Comparison of ENCODE assay signal across 8 cellular contexts in the genomic region with DNA sequence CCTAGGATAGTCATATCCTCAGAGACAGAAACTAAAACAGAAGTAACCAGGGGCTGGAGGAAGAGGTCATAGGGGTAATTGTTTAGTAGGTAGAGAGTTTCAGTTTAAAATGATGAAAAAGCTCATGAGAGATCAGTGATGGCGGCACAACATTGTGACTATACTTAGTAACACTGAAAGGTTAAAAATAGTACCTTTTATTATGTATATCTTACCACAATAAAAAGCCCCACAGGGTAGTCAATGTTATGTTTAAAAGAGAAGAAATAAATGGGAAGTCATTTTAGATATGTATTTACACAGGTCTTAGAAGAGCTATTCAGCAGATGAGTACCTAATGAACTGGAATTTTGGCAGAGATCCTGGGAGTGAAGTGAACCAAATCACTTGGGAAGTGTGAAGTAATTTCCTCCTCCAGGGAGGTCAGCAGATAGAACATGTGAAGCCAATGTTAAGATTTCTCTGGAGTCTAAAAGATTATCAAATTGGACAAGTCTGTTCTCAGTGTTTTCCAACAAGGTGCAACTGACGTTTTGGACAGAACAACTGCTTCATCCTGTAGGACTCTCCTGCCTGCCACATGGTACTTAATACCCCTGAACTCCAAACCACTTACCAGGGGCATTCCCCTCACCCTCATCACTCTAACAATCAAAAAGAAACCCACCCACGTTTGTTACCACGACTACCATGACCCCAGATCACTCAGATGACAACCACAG. TPM values are rescaled to one million over a fixed set of nuclear protein-coding genes. Genes with fewer than 3 reads are reported as not detected.
A peak's percentile ranks its signal among the peaks of the same experiment; 100 is the strongest.
DNase-seq lines count a peak whose midpoint lies in the region; ATAC-seq, FAIRE-seq and TF ChIP-seq lines count a peak whose summit lies in the region.

No MANE protein-coding gene starts in this region.

- DNase-seq in GM12865 (ENCODE audit: low read depth): peak; percentile 87
- peak; percentile 71 for DNase-seq in activated naive CD8-positive, alpha-beta T cell treated with anti-CD3 and anti-CD28 coated beads for 36 hours
- DNase-seq in stimulated activated CD4-positive, alpha-beta T cell treated with anti-CD3 and anti-CD28 coated beads, Interleukin-15, amount 100 ng/mL, for 48 hours (ENCODE audit: low read depth in 2 of 2): peak; percentile 51 to 62
- no peak for DNase-seq in medulla oblongata (ENCODE audit: extremely low spot score)
- no peak for DNase-seq in urothelium cell line (ENCODE audit: low spot score)
- DNase-seq in nephron progenitor cell: no peak

- H3K9me3 Mint-ChIP-seq in IgD-negative memory B cell (peaks cover 1 to 4% (median 3%) of the 10 kb centered on the region in 3 donors), nephron progenitor cell (peaks cover 43% of the 10 kb centered on the region)
- H3K9me3 Mint-ChIP-seq in activated naive CD8-positive, alpha-beta T cell treated with anti-CD3 and anti-CD28 coated beads for 36 hours: peaks cover 16% of the 10 kb centered on the region

- H3K27ac Mint-ChIP-seq in IgD-negative memory B cell (peak overlapping the region in 2 of 3 donors; percentile 25 to 61), nephron progenitor cell (no peak overlapping the region)
- H3K27ac Mint-ChIP-seq in activated naive CD8-positive, alpha-beta T cell treated with anti-CD3 and anti-CD28 coated beads for 36 hours: peak overlapping the region; percentile 96

- H3K36me3 Mint-ChIP-seq in IgD-negative memory B cell (peaks cover 13% of the 10 kb centered on the region), nephron progenitor cell (ENCODE audit: low read depth) (peaks cover 55% of the 10 kb centered on the region)
- H3K36me3 Mint-ChIP-seq in activated naive CD8-positive, alpha-beta T cell treated with anti-CD3 and anti-CD28 coated beads for 36 hours: peaks cover 78% of the 10 kb centered on the region

- H3K4me3 ChIP-seq in GM12865 (ENCODE audit: low read depth, low read length): no peak overlapping the region

- peak; percentile 64 for ATAC-seq in GM21515 (IDR thresholded peaks at IDR 0.05; ENCODE audit: unreplicated experiment)

- TF ChIP-seq CTCF in GM12865 (IDR thresholded peaks at IDR 0.05; ENCODE audit: insufficient read depth, low read depth, low read length, missing control alignments) (no peak), nephron progenitor cell (IDR thresholded peaks at IDR 0.05) (no peak)

- H3K4me1 Mint-ChIP-seq in IgD-negative memory B cell (peaks cover 63 to 73% (median 66%) of the 10 kb centered on the region in 3 donors), nephron progenitor cell (peaks cover 38% of the 10 kb centered on the region)
- peaks cover 73% of the 10 kb centered on the region for H3K4me1 Mint-ChIP-seq in activated naive CD8-positive, alpha-beta T cell treated with anti-CD3 and anti-CD28 coated beads for 36 hours

- H3K27me3 Mint-ChIP-seq in IgD-negative memory B cell: no peaks in the 10 kb centered on the region
- H3K27me3 Mint-ChIP-seq in activated naive CD8-positive, alpha-beta T cell treated with anti-CD3 and anti-CD28 coated beads for 36 hours: peaks cover 3% of the 10 kb centered on the region
- peaks cover 18% of the 10 kb centered on the region for H3K27me3 Mint-ChIP-seq in nephron progenitor cell (ENCODE audit: low read depth, poor library complexity)

- FAIRE-seq in urothelium cell line (lab: Jason Lieb, UNC): no peak

- H3K4me3 Mint-ChIP-seq in IgD-negative memory B cell (peak overlapping the region in 3 of 4 donors; percentile 46 to 55 (median 50)), nephron progenitor cell (no peak overlapping the region)
- peak overlapping the region; percentile 69 for H3K4me3 Mint-ChIP-seq in activated naive CD8-positive, alpha-beta T cell treated with anti-CD3 and anti-CD28 coated beads for 36 hours

RNA-seq across cellular contexts. Expression of a gene that starts 6.4 kb away (rescaled TPM):
- polyA plus RNA-seq in IgD-negative memory B cell: 128 TPM
- 100 to 1,000 TPM; 123 to 128 TPM for total RNA-seq in activated naive CD8-positive, alpha-beta T cell treated with anti-CD3 and anti-CD28 coated beads for 36 hours

Comparison
In these comparisons a context has a peak if more than half of its experiments do, and no peak if none do; other contexts are left out.
1. DNase-seq: peak in GM12865 (single experiment), activated naive CD8-positive, alpha-beta T cell treated with anti-CD3 and anti-CD28 coated beads for 36 hours (single experiment) and stimulated activated CD4-positive, alpha-beta T cell treated with anti-CD3 and anti-CD28 coated beads, Interleukin-15, amount 100 ng/mL, for 48 hours (2 of 2); none in medulla oblongata (single experiment), urothelium cell line (single experiment) and nephron progenitor cell (single experiment).